In genomic region chr17:73625975-73626706, GRCh38 we compare ENCODE assay signal across 1 cellular context.
TF ChIP-seq lines count a peak whose summit lies in the region.

No MANE protein-coding gene starts in this region.

TF ChIP-seq in WTC11, 78 proteins besides CTCF, POLR2A, EP300 and RAD21 (continued from another document):
- TF ChIP-seq ZNF532 (CRISPR knock-in tag; IDR thresholded peaks at IDR 0.05; ENCODE audit: borderline replicate concordance), result no peak
- no peak for TF ChIP-seq ERG (CRISPR knock-in tag; IDR thresholded peaks at IDR 0.05)
- TF ChIP-seq PRDM15 (CRISPR knock-in tag; IDR thresholded peaks at IDR 0.05), result peak; percentile 71
- no peak for TF ChIP-seq ZSCAN18 (CRISPR knock-in tag; IDR thresholded peaks at IDR 0.05)
